ENCODE assay signal across 1 cellular context in the genomic region with DNA sequence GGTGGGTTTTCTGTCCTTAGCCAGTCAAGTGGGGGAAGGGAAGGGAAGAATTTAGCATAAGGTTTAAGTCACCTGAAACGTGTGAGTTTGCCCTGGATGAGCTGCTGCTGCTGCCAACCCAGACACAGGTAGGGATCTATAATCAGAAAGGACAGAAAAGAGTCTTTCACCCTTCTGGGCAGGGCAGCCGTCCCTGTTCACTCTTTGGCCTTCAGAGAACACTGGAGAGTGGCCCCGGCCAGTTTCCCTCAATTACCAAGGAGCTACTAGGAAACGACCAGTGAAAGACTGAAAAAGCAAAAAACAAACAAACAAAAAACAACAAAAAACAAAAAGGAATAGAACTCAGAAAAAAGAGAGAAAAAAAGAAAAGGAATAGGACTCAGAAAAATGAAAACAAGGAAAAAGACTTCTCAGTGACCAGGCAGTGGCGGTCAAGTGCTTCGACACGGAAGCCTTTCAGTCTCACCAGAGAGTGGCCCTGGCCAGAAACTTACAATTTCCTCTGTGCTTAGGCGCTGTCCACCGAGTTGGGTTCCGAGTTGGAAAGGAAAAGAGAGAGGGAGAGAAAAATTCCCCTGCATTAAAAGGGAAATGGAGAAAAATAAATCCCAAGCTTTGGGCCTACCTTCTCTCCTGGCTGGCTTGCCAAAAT.
TF ChIP-seq lines count a peak whose summit lies in the region.

No MANE protein-coding gene starts in this region.

TF ChIP-seq in WTC11, 78 proteins besides CTCF, POLR2A, EP300 and RAD21 (continued from another document):
- TF ChIP-seq PRDM15 (CRISPR knock-in tag; IDR thresholded peaks at IDR 0.05), result no peak
- TF ChIP-seq NFYB (CRISPR knock-in tag; conservative IDR thresholded peaks at IDR 0.05; ENCODE audit: low read depth), result no peak
- no peak for TF ChIP-seq AFF4 (CRISPR knock-in tag; IDR thresholded peaks at IDR 0.05; ENCODE audit: borderline replicate concordance)
- TF ChIP-seq, protein P1, sequence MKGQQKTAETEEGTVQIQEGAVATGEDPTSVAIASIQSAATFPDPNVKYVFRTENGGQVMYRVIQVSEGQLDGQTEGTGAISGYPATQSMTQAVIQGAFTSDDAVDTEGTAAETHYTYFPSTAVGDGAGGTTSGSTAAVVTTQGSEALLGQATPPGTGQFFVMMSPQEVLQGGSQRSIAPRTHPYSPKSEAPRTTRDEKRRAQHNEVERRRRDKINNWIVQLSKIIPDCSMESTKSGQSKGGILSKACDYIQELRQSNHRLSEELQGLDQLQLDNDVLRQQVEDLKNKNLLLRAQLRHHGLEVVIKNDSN (CRISPR knock-in tag; IDR thresholded peaks at IDR 0.05), result no peak
- no peak for TF ChIP-seq FOXP4 (CRISPR knock-in tag; IDR thresholded peaks at IDR 0.05)
- TF ChIP-seq ESRRA (CRISPR knock-in tag; IDR thresholded peaks at IDR 0.05; ENCODE audit: borderline replicate concordance), result no peak
- no peak for TF ChIP-seq AR (CRISPR knock-in tag; IDR thresholded peaks at IDR 0.05)
- no peak for TF ChIP-seq TEAD4 (CRISPR knock-in tag; IDR thresholded peaks at IDR 0.05)
- no peak for TF ChIP-seq CDX4 (CRISPR knock-in tag; IDR thresholded peaks at IDR 0.05; ENCODE audit: borderline replicate concordance)
TF ChIP-seq in WTC11: peak in this region for 0.
